In genomic region chr4:121034010-121034409, GRCh38 we compare ENCODE assay signal across 13 cellular contexts.
DNase-seq lines count a peak whose midpoint lies in the region; ATAC-seq and TF ChIP-seq lines count a peak whose summit lies in the region.
"Had no signal": no experiment of that assay in that cellular context is flagged by ENCODE, and none has a peak within 500 bp of the region (broad histone marks: within the 10 kb centered on the region; RNA-seq: fewer than 3 reads in every experiment).

No MANE protein-coding gene starts in this region.

- no peak overlapping the region for H3K4me3 ChIP-seq in cardiac fibroblast (replicated peaks in 1 of 2; ENCODE audit: low read depth in 2 of 2, low read length in 2 of 2)
- H3K4me3 ChIP-seq: PC-9 had no signal

- no peak for ATAC-seq in HG02884 (IDR thresholded peaks at IDR 0.05; ENCODE audit: unreplicated experiment)
- ATAC-seq: naive thymus-derived CD4-positive, alpha-beta T cell had no signal

- no peak for TF ChIP-seq CTCF in cardiac fibroblast (IDR thresholded peaks at IDR 0.05; ENCODE audit: low read depth, low read length)

- DNase-seq in EH (ENCODE audit: low read depth) (peak; percentile 19), MV-4-11 (lab: John Stamatoyannopoulos, UW) (peak; percentile 86), cardiac fibroblast (ENCODE audit: low read depth in 2 of 2) (peak; percentile 37 to 57), medulla oblongata (ENCODE audit: extremely low spot score) (peak; percentile 37), T-helper 9 cell (no peak)
- DNase-seq in activated CD4-positive, alpha-beta T cell treated with anti-CD3 and anti-CD28 coated beads for 4 hours: no peak
- DNase-seq: activated naive CD4-positive, alpha-beta T cell treated with anti-CD3 and anti-CD28 coated beads, Interleukin-2, amount 50 U/mL, for 16 hours; COR-L47; kidney; naive thymus-derived CD4-positive, alpha-beta T cell; NCI-H2107; PC-9 had no signal

Comparison
In these comparisons a context has a peak if more than half of its experiments do, and no peak if none do; other contexts are left out.
1. DNase-seq: peak in EH (single experiment), MV-4-11 (single experiment), cardiac fibroblast (2 of 2) and medulla oblongata (single experiment); none in T-helper 9 cell (single experiment) and activated CD4-positive, alpha-beta T cell treated with anti-CD3 and anti-CD28 coated beads for 4 hours (0 of 2).